2 cellular contexts compared by ENCODE assay signal in the genomic region with DNA sequence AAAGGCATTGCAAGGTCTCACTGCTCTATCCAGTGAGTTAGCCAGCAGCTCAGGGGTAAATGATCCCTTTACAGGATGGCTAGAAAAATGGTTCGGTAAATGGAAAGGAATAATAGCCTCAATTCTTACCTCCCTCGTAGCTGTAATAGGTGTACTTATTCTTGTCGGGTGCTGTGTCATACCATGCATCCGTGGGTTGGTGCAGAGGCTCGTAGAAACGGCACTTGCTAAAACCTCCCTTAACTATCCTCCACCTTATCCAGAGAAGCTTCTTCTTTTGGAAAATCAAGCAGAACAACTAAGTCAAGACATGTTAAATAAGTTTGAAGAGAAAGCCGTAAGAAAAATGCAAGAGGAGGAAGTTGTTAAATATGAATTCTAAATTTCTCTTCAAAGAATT. TPM values are rescaled to one million over a fixed set of nuclear protein-coding genes. Genes with fewer than 3 reads are reported as not detected.
"Had no signal": no experiment of that assay in that cellular context is flagged by ENCODE, and none has a peak within 500 bp of the region (broad histone marks: within the 10 kb centered on the region; RNA-seq: fewer than 3 reads in every experiment).

No MANE protein-coding gene starts in this region.

RNA-seq across cellular contexts. Expression of gene SLC52A3, which starts 31.7 kb away (rescaled TPM):
- total RNA-seq: G401, GM12878 had no signal
